8 cellular contexts compared by ENCODE assay signal in genomic region chr3:185824051-185824466, GRCh38.
A peak's percentile ranks its signal among the peaks of the same experiment; 100 is the strongest.
DNase-seq lines count a peak whose midpoint lies in the region; ATAC-seq and FAIRE-seq lines count a peak whose summit lies in the region.

No MANE protein-coding gene starts in this region.

- no CpG with 5 or more reads among the region's 24 CpGs for WGBS in iPS DF 6.9 (ENCODE audit: insufficient coverage, insufficient read length)

- no peak overlapping the region for H3K27ac Mint-ChIP-seq in activated naive CD8-positive, alpha-beta T cell

- no peak for FAIRE-seq in RCC 7860 (lab: Jason Lieb, UNC)

- H3K36me3 ChIP-seq in iPS DF 6.9 (ENCODE audit: control insufficient read depth, insufficient read depth, low read length): no peaks in the 10 kb centered on the region; the same call in 1 of the 2 replicates

- peaks cover 38% of the 10 kb centered on the region for H3K27me3 Mint-ChIP-seq in activated naive CD8-positive, alpha-beta T cell

- H3K9me3 Mint-ChIP-seq in activated naive CD8-positive, alpha-beta T cell (ENCODE audit: low read depth): no peaks in the 10 kb centered on the region

- H3K4me3 ChIP-seq in iPS DF 6.9 (ENCODE audit: low read length) (peak overlapping the region; percentile 90), skin epidermis (peak overlapping the region; percentile 55 to 74 (median 65))

- no peaks in the 10 kb centered on the region for H3K9me3 ChIP-seq in iPS DF 6.9 (ENCODE audit: control insufficient read depth, insufficient read depth, low read length)

- ATAC-seq in GM21723 (IDR thresholded peaks at IDR 0.05; ENCODE audit: unreplicated experiment): no peak
- ATAC-seq in GM19467 (IDR thresholded peaks at IDR 0.05; ENCODE audit: unreplicated experiment): no peak

- peak overlapping the region; percentile 81 for H3K4me3 Mint-ChIP-seq in activated naive CD8-positive, alpha-beta T cell

- H3K4me1 Mint-ChIP-seq in activated naive CD8-positive, alpha-beta T cell (ENCODE audit: low read depth): peaks cover 14% of the 10 kb centered on the region

- H3K27ac ChIP-seq in iPS DF 6.9 (ENCODE audit: low read length) (no peak overlapping the region), skin epidermis (peak overlapping the region in 18 of 21 experiments; percentile 34 to 90 (median 72))

- DNase-seq in AG08396 (ENCODE audit: low spot score) (peak; percentile 38), HK-2 (ENCODE audit: unreplicated experiment) (peak; percentile 63), iPS DF 6.9 (ENCODE audit: low read depth, low spot score) (no peak), RCC 7860 (ENCODE audit: low spot score) (no peak)

- 0 out of 2 replicates have a peak, but pooled peaks cover 2% of the 10 kb centered on the region for H3K27me3 ChIP-seq in iPS DF 6.9 (ENCODE audit: control insufficient read depth, insufficient read depth, low read length)

- peaks cover 5% of the 10 kb centered on the region; the same call in 1 of the 2 replicates for H3K4me1 ChIP-seq in iPS DF 6.9 (ENCODE audit: control insufficient read depth, insufficient read depth, low read length)

- H3K36me3 Mint-ChIP-seq in activated naive CD8-positive, alpha-beta T cell: no peaks in the 10 kb centered on the region

Comparison
In these comparisons a context has a peak if more than half of its experiments do, and no peak if none do; other contexts are left out.
1. DNase-seq: peak in AG08396 (single experiment) and HK-2 (single experiment); none in iPS DF 6.9 (single experiment) and RCC 7860 (single experiment).